ENCODE assay signal across 8 cellular contexts in genomic region chr19:32691291-32691951, GRCh38. TPM values are rescaled to one million over a fixed set of nuclear protein-coding genes. Genes with fewer than 3 reads are reported as not detected.
DNase-seq lines count a peak whose midpoint lies in the region; ATAC-seq, FAIRE-seq and TF ChIP-seq lines count a peak whose summit lies in the region.

Gene NUDT19, plus strand, starts transcription at chr19:32691821. Its CDS starts 140 bp downstream, at chr19:32691961.

- H3K27me3 ChIP-seq in heart right ventricle (no peaks in the 10 kb centered on the region), prostate gland (replicated peaks; ENCODE audit: insufficient read depth) (no peaks in the 10 kb centered on the region), uterus (no peaks in the 10 kb centered on the region)

- DNase-seq in GM12891 (ENCODE audit: insufficient read length, low spot score) (peak; percentile 79), NCI-H1105 (lab: John Stamatoyannopoulos, UW) (peak; percentile 79), T follicular helper cell (ENCODE audit: low read depth) (peak; percentile 57), heart right ventricle (peak; percentile 85 to 89), prostate gland (ENCODE audit: low spot score) (peak; percentile 83), uterus (peak; percentile 45 to 67)

- H3K27ac ChIP-seq in adipose tissue (ENCODE audit: low read depth, low read length), result peak within 1 kb of the TSS; percentile 62
- H3K27ac ChIP-seq in heart right ventricle, result peak within 1 kb of the TSS; percentile 31 to 96 (median 92)
- peak within 1 kb of the TSS; percentile 69 to 91 for H3K27ac ChIP-seq in prostate gland
- peak within 1 kb of the TSS; percentile 62 to 64 for H3K27ac ChIP-seq in uterus

- intact Hi-C loops in heart right ventricle (cut with DNase I), result loop anchor here in 3 of 10 donors (2.0 to 10.0 kb wide), 4 partner anchors 15 to 109 kb away; partner anchors contain the start of genes PDCD5 (in 2 of the 3), ANKRD27 (in 1 of the 3) and RGS9BP (in 1 of the 3)
- intact Hi-C loops in prostate gland (cut with DNase I), result no loop called here
- intact Hi-C loops in uterus (cut with DNase I; ENCODE audit: low total_unique reads), result no loop called here

- H3K4me3 ChIP-seq in heart right ventricle (peak within 1 kb of the TSS; percentile 60 to 84 (median 77)), prostate gland (peak within 1 kb of the TSS; percentile 61 to 77), uterus (peak within 1 kb of the TSS; percentile 41 to 76)

- ATAC-seq in HG02642 (IDR thresholded peaks at IDR 0.05; ENCODE audit: poor library complexity, unreplicated experiment) (peak; percentile 91), heart right ventricle (peak; percentile 93 to 98 (median 96))

- no peak for TF ChIP-seq CTCF in heart right ventricle (IDR thresholded peaks at IDR 0.05)
- TF ChIP-seq CTCF in prostate gland (IDR thresholded peaks at IDR 0.05), result no peak
- TF ChIP-seq CTCF in uterus (IDR thresholded peaks at IDR 0.05), result no peak

- peak; percentile 65 for FAIRE-seq in GM12891 (lab: Jason Lieb, UNC)

- H3K36me3 ChIP-seq in heart right ventricle, result peaks cover 0 to 11% (median 0%) of the 10 kb centered on the region in 9 donors
- H3K36me3 ChIP-seq in prostate gland, result no peaks in the 10 kb centered on the region
- no peaks in the 10 kb centered on the region for H3K36me3 ChIP-seq in uterus

- H3K9me3 ChIP-seq in heart right ventricle, result peaks cover 0 to 4% (median 0%) of the 10 kb centered on the region in 11 donors
- H3K9me3 ChIP-seq in prostate gland, result no peaks in the 10 kb centered on the region
- no peaks in the 10 kb centered on the region for H3K9me3 ChIP-seq in uterus

- 5 to 9% (median 9%) methylated on average over 28 to 32 of the region's 32 CpGs for WGBS in adipose tissue, 3 donors
- 5 to 6% methylated on average over 32 of the region's 32 CpGs for WGBS in heart right ventricle, 2 donors
- WGBS in prostate gland, result 4% methylated on average over 30 of the region's 32 CpGs

- peaks cover 6 to 67% (median 50%) of the 10 kb centered on the region in 9 donors for H3K4me1 ChIP-seq in heart right ventricle
- no peaks in the 10 kb centered on the region for H3K4me1 ChIP-seq in prostate gland (replicated peaks)
- peaks cover 0 to 4% of the 10 kb centered on the region in 2 donors for H3K4me1 ChIP-seq in uterus

- TF ChIP-seq POLR2A in GM12891 (IDR thresholded peaks at IDR 0.05; ENCODE audit: low read depth, low read length) (peak; percentile 66), prostate gland (IDR thresholded peaks at IDR 0.05) (peak; percentile 63), uterus (IDR thresholded peaks at IDR 0.05) (peak in 1 of 2 donors; percentile 57)

TF ChIP-seq in GM12891, 5 proteins besides CTCF, POLR2A, EP300 and RAD21:
- TF ChIP-seq POLR2AphosphoS5 (IDR thresholded peaks at IDR 0.05; ENCODE audit: low read depth, low read length) (peak; percentile 84), POU2F2 (IDR thresholded peaks at IDR 0.05; ENCODE audit: low read depth, low read length) (no peak), PAX5 (IDR thresholded peaks at IDR 0.05; ENCODE audit: insufficient read depth, low read length, severe bottlenecking) (no peak), SPI1 (IDR thresholded peaks at IDR 0.05; ENCODE audit: low read depth, low read length) (no peak), TAF1 (IDR thresholded peaks at IDR 0.05; ENCODE audit: low read depth, low read length) (peak; percentile 71; the same call in 1 of the 2 replicates)

RNA-seq across cellular contexts. Expression of gene NUDT19, which starts in this region (rescaled TPM):
- 7.2 TPM for polyA plus RNA-seq in GM12891 (2012; ENCODE audit: low read depth, missing spikeins)
- polyA plus RNA-seq in adipose tissue, result 1 to 10 TPM; 2.9 to 6.3 (median 4.3) TPM
- total RNA-seq in heart right ventricle, result 10 to 100 TPM; 16.1 to 27.7 (median 20.5) TPM
- 10 to 100 TPM in 1 of 2 donors, 1 to 10 TPM in 1; 9.1 to 10.0 TPM for polyA plus RNA-seq in heart right ventricle
- 10 to 100 TPM; 21.7 to 22.4 TPM for total RNA-seq in prostate gland
- total RNA-seq in uterus, result 1 to 10 TPM in 3 of 4 donors, not detected in 1; 1.3 to 8.4 (median 5.9) TPM

Comparison
In these comparisons a context has a peak if more than half of its experiments do, and no peak if none do; other contexts are left out.
1. Peak in every context shown above with its lines: DNase-seq, ATAC-seq, H3K4me3 ChIP-seq and H3K27ac ChIP-seq.